In genomic region chr13:42991892-42992584, GRCh38 we compare ENCODE assay signal across 8 cellular contexts. TPM values are rescaled to one million over a fixed set of nuclear protein-coding genes. Genes with fewer than 3 reads are reported as not detected.
DNase-seq lines count a peak whose midpoint lies in the region; ATAC-seq and TF ChIP-seq lines count a peak whose summit lies in the region.

EPSTI1 (minus strand) TSS chr13:42992241; CDS start chr13:42992165, 76 bp downstream.

- no peaks in the 10 kb centered on the region for H4K20me1 ChIP-seq in PC-3 (ENCODE audit: low read length)

- no peaks in the 10 kb centered on the region for H3F3A ChIP-seq in PC-3 (ENCODE audit: low read length, unreplicated experiment)

- no peak within 1 kb of the TSS for H3K27ac ChIP-seq in PC-3 (ENCODE audit: low read length)
- peak within 1 kb of the TSS; percentile 82 to 91 for H3K27ac ChIP-seq in testis

- no peaks in the 10 kb centered on the region for H3K27me3 ChIP-seq in PC-3 (ENCODE audit: low read length)
- H3K27me3 ChIP-seq in testis: no peaks in the 10 kb centered on the region

- no peaks in the 10 kb centered on the region for H3K9me2 ChIP-seq in PC-3 (replicated peaks; ENCODE audit: low read length)

- WGBS in testis, 2 donors: 2 to 5% methylated on average over 15 to 44 of the region's 44 CpGs

- H3K9me3 ChIP-seq in PC-3 (ENCODE audit: low read length) (no peaks in the 10 kb centered on the region), testis (no peaks in the 10 kb centered on the region)

- no peaks in the 10 kb centered on the region for H3K79me2 ChIP-seq in PC-3 (ENCODE audit: low read length)

- H3K36me3 ChIP-seq in PC-3 (ENCODE audit: low read depth, low read length) (no peaks in the 10 kb centered on the region), testis (ENCODE audit: low read depth, missing control alignments) (no peaks in the 10 kb centered on the region)

- POLR2A ChIA-PET in PC-3 (lab: Charles Lee; ENCODE audit: unreplicated experiment): no interaction called here

- no peak for TF ChIP-seq CTCF in PC-3 (conservative IDR thresholded peaks at IDR 0.05; ENCODE audit: low read depth, low read length)
- no peak for TF ChIP-seq CTCF in testis (IDR thresholded peaks at IDR 0.05)

- H3K4me3 ChIP-seq in PC-3 (ENCODE audit: low read length) (peak within 1 kb of the TSS; percentile 61), testis (peak within 1 kb of the TSS; percentile 60 to 71)

- peak within 1 kb of the TSS; percentile 77 for H2AFZ ChIP-seq in PC-3 (ENCODE audit: low read length)

- peak; percentile 7 for DNase-seq in PC-3
- DNase-seq in activated effector memory CD4-positive, alpha-beta T cell treated with anti-CD3 and anti-CD28 coated beads, Interleukin-2, amount 50 U/mL, for 16 hours: peak; percentile 91
- DNase-seq in foreskin melanocyte: peak; percentile 26
- DNase-seq in occipital lobe (lab: John Stamatoyannopoulos, UW): peak; percentile 5
- DNase-seq in testis: peak; percentile 81
- no peak for DNase-seq in NCI-H510A (lab: John Stamatoyannopoulos, UW)

- H3K9ac ChIP-seq in PC-3 (ENCODE audit: low read length): peak within 1 kb of the TSS; percentile 10; the same call in 1 of the 2 replicates

- H3K4me2 ChIP-seq in PC-3 (ENCODE audit: low read length): peak within 1 kb of the TSS; percentile 70

- no peak for TF ChIP-seq POLR2A in testis (IDR thresholded peaks at IDR 0.05)

- BruUV-seq in PC-3 (replicated peaks; lab: Mats Ljungman, UMichigan): TSS peak; percentile 47

- H3K4me1 ChIP-seq in PC-3 (ENCODE audit: insufficient read depth, low read length) (peaks cover 14% of the 10 kb centered on the region), testis (peaks cover 16% of the 10 kb centered on the region)

- CTCF ChIA-PET in PC-3 (lab: Charles Lee): no interaction called here

- peak; percentile 72 for ATAC-seq in GM18517 (IDR thresholded peaks at IDR 0.05; ENCODE audit: unreplicated experiment)
- ATAC-seq in HG02852 (IDR thresholded peaks at IDR 0.05; ENCODE audit: unreplicated experiment): peak; percentile 82
- peak; percentile 46 for ATAC-seq in PC-3

- intact Hi-C loops in PC-3 (cut with micrococcal nuclease) (no loop called here), testis (cut with DNase I; ENCODE audit: low total_unique reads) (no loop called here)

RNA-seq across cellular contexts. Expression of gene EPSTI1, which starts in this region (rescaled TPM):
- total RNA-seq in PC-3 (2014; rRNA removed): 1.3 and 1.9 TPM in 2 replicates
- 3.4 TPM for total RNA-seq in occipital lobe
- total RNA-seq in testis: 10 to 100 TPM in 1 of 2 donors, 1 to 10 TPM in 1; 9.6 to 12.5 TPM
- polyA plus RNA-seq in testis (ENCODE audit: insufficient read depth, low read depth, low replicate concordance): 11.4 TPM
